Comparison of ENCODE assay signal across 8 cellular contexts in the genomic region with DNA sequence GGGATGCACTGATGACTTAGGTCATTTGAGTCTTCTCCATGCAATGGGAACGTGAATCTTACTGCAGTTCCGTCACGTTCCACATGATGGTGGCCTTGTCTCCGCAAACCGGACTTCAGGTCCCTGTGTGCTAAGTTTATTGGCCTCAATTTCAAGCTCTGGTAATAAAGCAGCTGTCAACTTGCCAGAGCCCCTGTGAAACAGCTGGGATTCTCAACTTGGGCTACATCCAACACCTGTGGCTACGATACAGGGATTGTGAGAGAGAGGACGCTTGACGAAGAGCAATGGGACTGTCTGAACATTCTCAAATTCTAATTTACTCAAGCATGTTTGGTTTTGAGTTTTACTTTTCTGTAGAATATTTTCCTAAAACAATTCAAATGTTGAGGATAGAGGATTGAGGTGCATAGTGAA.
DNase-seq lines count a peak whose midpoint lies in the region; ATAC-seq and TF ChIP-seq lines count a peak whose summit lies in the region.

No MANE protein-coding gene starts in this region.

- H3K27ac Mint-ChIP-seq in nephron progenitor cell: no peak overlapping the region
- no peak overlapping the region for H3K27ac Mint-ChIP-seq in activated T-cell treated with anti-CD3 and anti-CD28 coated beads, Interleukin-2, amount 50 U/mL, for 24 hours

- 18% methylated on average over 8 of the region's 8 CpGs for WGBS in esophagus muscularis mucosa

- no peaks in the 10 kb centered on the region for H3K9me3 Mint-ChIP-seq in nephron progenitor cell
- H3K9me3 Mint-ChIP-seq in activated T-cell treated with anti-CD3 and anti-CD28 coated beads, Interleukin-2, amount 50 U/mL, for 24 hours: peaks cover 13% of the 10 kb centered on the region

- no peaks in the 10 kb centered on the region for H3K36me3 ChIP-seq in esophagus muscularis mucosa

- no peak for TF ChIP-seq EP300 in esophagus muscularis mucosa (IDR thresholded peaks at IDR 0.05)

- TF ChIP-seq CTCF in LNCaP clone FGC (IDR thresholded peaks at IDR 0.05; ENCODE audit: control insufficient read depth, extremely low read depth, insufficient read depth): peak; percentile 97
- peak; percentile 48 to 69 (median 61) for TF ChIP-seq CTCF in esophagus muscularis mucosa (IDR thresholded peaks at IDR 0.05)
- TF ChIP-seq CTCF in nephron progenitor cell (IDR thresholded peaks at IDR 0.05): peak; percentile 74

- H3K27me3 ChIP-seq in esophagus muscularis mucosa: no peaks in the 10 kb centered on the region

- ATAC-seq in GM21576 (IDR thresholded peaks at IDR 0.05; ENCODE audit: unreplicated experiment) (no peak), GM18505 (IDR thresholded peaks at IDR 0.05; ENCODE audit: unreplicated experiment) (no peak)

- H3K27me3 Mint-ChIP-seq in nephron progenitor cell (ENCODE audit: low read depth, poor library complexity): peaks cover 8% of the 10 kb centered on the region
- no peaks in the 10 kb centered on the region for H3K27me3 Mint-ChIP-seq in activated T-cell treated with anti-CD3 and anti-CD28 coated beads, Interleukin-2, amount 50 U/mL, for 24 hours

- H3K4me3 ChIP-seq in LNCaP clone FGC (ENCODE audit: low read depth, low read length) (no peak overlapping the region), esophagus muscularis mucosa (no peak overlapping the region)

- peaks cover 0 to 13% (median 3%) of the 10 kb centered on the region in 4 donors for H3K4me1 ChIP-seq in esophagus muscularis mucosa

- H3K27ac ChIP-seq in esophagus muscularis mucosa (replicated peaks in 1 of 4): no peak overlapping the region

- peaks cover 5% of the 10 kb centered on the region for H3K4me1 Mint-ChIP-seq in nephron progenitor cell
- H3K4me1 Mint-ChIP-seq in activated T-cell treated with anti-CD3 and anti-CD28 coated beads, Interleukin-2, amount 50 U/mL, for 24 hours (ENCODE audit: low read depth): no peaks in the 10 kb centered on the region

- no peak for TF ChIP-seq POLR2A in esophagus muscularis mucosa (IDR thresholded peaks at IDR 0.05; ENCODE audit: low read depth)
- TF ChIP-seq POLR2A in GM18505 (IDR thresholded peaks at IDR 0.05; ENCODE audit: borderline replicate concordance, extremely low read depth, insufficient read depth, insufficient read length): no peak

- no peaks in the 10 kb centered on the region for H3K36me3 Mint-ChIP-seq in nephron progenitor cell (ENCODE audit: low read depth)
- H3K36me3 Mint-ChIP-seq in activated T-cell treated with anti-CD3 and anti-CD28 coated beads, Interleukin-2, amount 50 U/mL, for 24 hours (ENCODE audit: low read depth): no peaks in the 10 kb centered on the region

- intact Hi-C loops in esophagus muscularis mucosa (cut with DNase I): loop anchor here (5.0 kb wide), 1 partner anchor 283 kb away; no protein-coding TSS in a partner anchor

- DNase-seq in COLO829 (ENCODE audit: low spot score) (peak; percentile 88), LNCaP clone FGC (ENCODE audit: low read depth) (peak; percentile 81), RPMI8226 (peak; percentile 74), esophagus muscularis mucosa (ENCODE audit: extremely low spot score) (no peak), nephron progenitor cell (peak; percentile 60)
- DNase-seq in activated T-cell treated with anti-CD3 and anti-CD28 coated beads, Interleukin-2, amount 50 U/mL, for 24 hours: no peak

- H3K4me3 Mint-ChIP-seq in nephron progenitor cell: no peak overlapping the region
- H3K4me3 Mint-ChIP-seq in activated T-cell treated with anti-CD3 and anti-CD28 coated beads, Interleukin-2, amount 50 U/mL, for 24 hours: no peak overlapping the region

- H3K9me3 ChIP-seq in esophagus muscularis mucosa: no peaks in the 10 kb centered on the region

Comparison
In these comparisons a context has a peak if more than half of its experiments do, and no peak if none do; other contexts are left out.
1. DNase-seq: peak in COLO829 (single experiment), LNCaP clone FGC (single experiment), RPMI8226 (single experiment) and nephron progenitor cell (single experiment); none in esophagus muscularis mucosa (single experiment) and activated T-cell treated with anti-CD3 and anti-CD28 coated beads, Interleukin-2, amount 50 U/mL, for 24 hours (single experiment).
2. Peak in every context shown above with its lines, with median percentiles within 50 percentile points of each other: CTCF ChIP-seq.